7 cellular contexts compared by ENCODE assay signal in the genomic region with DNA sequence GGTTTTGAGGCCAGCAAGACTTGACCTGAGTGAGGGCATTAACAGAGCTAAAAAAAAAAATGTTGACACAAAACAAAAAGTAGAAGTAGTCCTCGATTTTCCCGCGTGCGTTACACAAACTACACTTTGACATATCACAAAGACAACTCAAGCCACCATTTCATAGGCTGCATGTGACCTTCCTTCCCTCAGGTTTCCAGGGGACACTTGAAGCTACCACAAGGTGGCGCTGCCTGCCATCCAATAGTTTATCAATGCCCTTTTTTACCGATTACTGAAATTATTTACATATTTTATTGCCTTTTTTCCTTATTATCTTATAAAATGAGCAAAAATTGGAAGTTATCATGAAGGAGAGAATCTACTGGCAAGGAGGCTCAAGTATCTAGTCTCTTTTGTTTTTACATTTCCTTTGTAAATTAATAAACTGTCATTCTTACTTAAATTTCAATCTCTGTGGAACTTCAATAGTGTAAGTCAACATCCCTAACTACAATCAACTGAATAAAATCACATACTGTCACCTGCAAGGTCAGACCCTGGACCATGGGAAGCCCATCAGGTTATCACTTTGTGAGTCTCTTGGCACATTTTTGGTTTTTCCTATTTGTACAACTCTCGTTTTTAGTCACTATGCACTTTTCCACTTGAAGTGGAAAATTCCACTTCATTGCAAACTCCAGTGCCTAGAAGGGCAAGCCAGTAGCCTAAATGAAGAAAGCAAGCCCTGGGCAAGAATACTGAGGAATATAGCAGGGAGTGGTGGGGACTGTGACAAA.
DNase-seq lines count a peak whose midpoint lies in the region; ATAC-seq, FAIRE-seq and TF ChIP-seq lines count a peak whose summit lies in the region.

No MANE protein-coding gene starts in this region.

- no peak overlapping the region for H3K4me2 ChIP-seq in endothelial cell of umbilical vein (ENCODE audit: insufficient read depth, low read length)

- no peaks in the 10 kb centered on the region for H3K9me3 Mint-ChIP-seq in activated CD8-positive, alpha-beta memory T cell treated with anti-CD3 and anti-CD28 coated beads, Interleukin-2, amount 10 ng/mL, durations not matched to agents 7 days and 5 days (ENCODE audit: low read depth)
- no peaks in the 10 kb centered on the region for H3K9me3 Mint-ChIP-seq in naive thymus-derived CD4-positive, alpha-beta T cell
- no peaks in the 10 kb centered on the region for H3K9me3 Mint-ChIP-seq in stimulated activated naive B cell treated with anti-CD40 and anti-IgM and Interleukin-4, amounts not matched to agents 10 μg/mL and 1 μg/mL and 100 μg/mL, for 72 hours

- no peaks in the 10 kb centered on the region for H3K9me1 ChIP-seq in endothelial cell of umbilical vein (replicated peaks; ENCODE audit: control insufficient read depth, extremely low read depth, insufficient read depth, low read length)

- peak overlapping the region; percentile 42 for H3K27ac Mint-ChIP-seq in activated CD8-positive, alpha-beta memory T cell treated with anti-CD3 and anti-CD28 coated beads, Interleukin-2, amount 10 ng/mL, durations not matched to agents 7 days and 5 days
- peak overlapping the region in 7 of 9 donors; percentile 2 to 47 (median 25) for H3K27ac Mint-ChIP-seq in naive thymus-derived CD4-positive, alpha-beta T cell
- no peak overlapping the region for H3K27ac Mint-ChIP-seq in stimulated activated naive B cell treated with anti-CD40 and anti-IgM and Interleukin-4, amounts not matched to agents 10 μg/mL and 1 μg/mL and 100 μg/mL, for 72 hours

- no peaks in the 10 kb centered on the region for H3K36me3 ChIP-seq in NT2/D1 (ENCODE audit: insufficient read depth, insufficient read length, low read length)
- no peaks in the 10 kb centered on the region for H3K36me3 ChIP-seq in endothelial cell of umbilical vein (ENCODE audit: control insufficient read depth in 2 of 2, extremely low read depth in 1 of 2, insufficient read depth in 2 of 2, low read length in 2 of 2)
- H3K36me3 ChIP-seq in naive thymus-derived CD4-positive, alpha-beta T cell (ENCODE audit: control insufficient read depth in 2 of 3, insufficient read depth in 3 of 3, low read length in 3 of 3): no peaks in the 10 kb centered on the region

- DNase-seq in GM18507 (ENCODE audit: extremely low spot score, insufficient read length, low read depth) (peak; percentile 33), HS-27A (ENCODE audit: low read depth) (peak; percentile 36), NT2/D1 (ENCODE audit: low read depth, low spot score) (peak; percentile 67), endothelial cell of umbilical vein (ENCODE audit: low read depth, low spot score) (peak; percentile 49)
- DNase-seq in activated CD8-positive, alpha-beta memory T cell treated with anti-CD3 and anti-CD28 coated beads, Interleukin-2, amount 10 ng/mL, durations not matched to agents 7 days and 5 days: peak; percentile 84
- peak; percentile 49 to 79 (median 72) for DNase-seq in naive thymus-derived CD4-positive, alpha-beta T cell
- peak; percentile 45 for DNase-seq in stimulated activated naive B cell treated with anti-CD40 and anti-IgM and Interleukin-4, amounts not matched to agents 10 μg/mL and 1 μg/mL and 100 μg/mL, for 72 hours

- H3K4me1 Mint-ChIP-seq in activated CD8-positive, alpha-beta memory T cell treated with anti-CD3 and anti-CD28 coated beads, Interleukin-2, amount 10 ng/mL, durations not matched to agents 7 days and 5 days: peaks cover 26% of the 10 kb centered on the region
- H3K4me1 Mint-ChIP-seq in naive thymus-derived CD4-positive, alpha-beta T cell: peaks cover 3 to 28% (median 24%) of the 10 kb centered on the region in 7 donors
- peaks cover 6 to 19% of the 10 kb centered on the region in 2 donors for H3K4me1 Mint-ChIP-seq in stimulated activated naive B cell treated with anti-CD40 and anti-IgM and Interleukin-4, amounts not matched to agents 10 μg/mL and 1 μg/mL and 100 μg/mL, for 72 hours

- H2AFZ ChIP-seq in endothelial cell of umbilical vein (ENCODE audit: low read depth, low read length): no peak overlapping the region

- no peak overlapping the region for H3K27ac ChIP-seq in endothelial cell of umbilical vein (ENCODE audit: insufficient read depth, low read depth, low read length)
- H3K27ac ChIP-seq in naive thymus-derived CD4-positive, alpha-beta T cell (ENCODE audit: low read depth, low read length): no peak overlapping the region

- peak; percentile 80 to 89 for TF ChIP-seq CTCF in endothelial cell of umbilical vein (IDR thresholded peaks at IDR 0.05; ENCODE audit: extremely low read depth in 1 of 2, insufficient read depth in 1 of 2, low read depth in 1 of 2, low read length in 2 of 2)

- H3K27me3 ChIP-seq in NT2/D1 (ENCODE audit: insufficient read depth, insufficient read length) (no peaks in the 10 kb centered on the region), endothelial cell of umbilical vein (ENCODE audit: control insufficient read depth in 2 of 2, insufficient read depth in 2 of 2, low read length in 2 of 2) (peaks cover 3 to 7% of the 10 kb centered on the region in 2 experiments)
- no peaks in the 10 kb centered on the region for H3K27me3 ChIP-seq in naive thymus-derived CD4-positive, alpha-beta T cell (ENCODE audit: control insufficient read depth in 2 of 2, insufficient read depth in 2 of 2, low read length in 2 of 2)

- no peaks in the 10 kb centered on the region for H3K79me2 ChIP-seq in endothelial cell of umbilical vein (ENCODE audit: control insufficient read depth, insufficient read depth, low read length)

- intact Hi-C loops in endothelial cell of umbilical vein (cut with micrococcal nuclease): loop anchor here (1.0 to 5.0 kb wide), 4 partner anchors 58 to 485 kb away; no protein-coding TSS in a partner anchor
- intact Hi-C loops in naive thymus-derived CD4-positive, alpha-beta T cell (cut with micrococcal nuclease): loop anchor here (1.0 to 10.0 kb wide), 13 partner anchors 100 to 1890 kb away; partner anchors contain the start of genes FRS2 (in 2 of the 2), CAND1 (in 1 of the 2), CCT2 (in 1 of the 2) and CPM (in 1 of the 2)

- no TSS peak for BruUV-seq in endothelial cell of umbilical vein (replicated peaks; lab: Mats Ljungman, UMichigan)

- H3K9ac ChIP-seq in NT2/D1 (ENCODE audit: insufficient read length, low read depth) (no peak overlapping the region), endothelial cell of umbilical vein (replicated peaks; ENCODE audit: extremely low read depth, insufficient read depth, low read length) (no peak overlapping the region)

- peak; percentile 52 for ATAC-seq in activated CD8-positive, alpha-beta memory T cell treated with anti-CD3 and anti-CD28 coated beads, Interleukin-2, amount 10 ng/mL, durations not matched to agents 7 days and 5 days
- peak; percentile 74 for ATAC-seq in naive thymus-derived CD4-positive, alpha-beta T cell
- peak; percentile 68 to 69 for ATAC-seq in stimulated activated naive B cell treated with anti-CD40 and anti-IgM and Interleukin-4, amounts not matched to agents 10 μg/mL and 1 μg/mL and 100 μg/mL, for 72 hours (replicated peaks)

- H4K20me1 ChIP-seq in endothelial cell of umbilical vein (replicated peaks; ENCODE audit: control insufficient read depth, extremely low read depth, insufficient read depth, low read length): no peaks in the 10 kb centered on the region

- H3K4me3 Mint-ChIP-seq in activated CD8-positive, alpha-beta memory T cell treated with anti-CD3 and anti-CD28 coated beads, Interleukin-2, amount 10 ng/mL, durations not matched to agents 7 days and 5 days: no peak overlapping the region
- H3K4me3 Mint-ChIP-seq in naive thymus-derived CD4-positive, alpha-beta T cell: peak overlapping the region in 3 of 10 donors; percentile 1 to 50 (median 7)
- H3K4me3 Mint-ChIP-seq in stimulated activated naive B cell treated with anti-CD40 and anti-IgM and Interleukin-4, amounts not matched to agents 10 μg/mL and 1 μg/mL and 100 μg/mL, for 72 hours: no peak overlapping the region

- FAIRE-seq in GM18507 (lab: Jason Lieb, UNC) (peak; percentile 86), endothelial cell of umbilical vein (lab: Jason Lieb, UNC) (peak; percentile 78)

- no peaks in the 10 kb centered on the region for H3K4me1 ChIP-seq in NT2/D1 (ENCODE audit: insufficient read depth, insufficient read length)
- no peaks in the 10 kb centered on the region for H3K4me1 ChIP-seq in endothelial cell of umbilical vein (ENCODE audit: control insufficient read depth, extremely low read depth, insufficient read depth, low read length)
- H3K4me1 ChIP-seq in naive thymus-derived CD4-positive, alpha-beta T cell (ENCODE audit: control insufficient read depth in 2 of 2, insufficient read depth in 2 of 2, low read length in 2 of 2): peaks cover 0 to 6% of the 10 kb centered on the region in 2 donors

- H3K9me3 ChIP-seq in NT2/D1 (ENCODE audit: insufficient read depth, low read length) (no peaks in the 10 kb centered on the region), endothelial cell of umbilical vein (replicated peaks; ENCODE audit: control insufficient read depth, insufficient read depth, low read length) (no peaks in the 10 kb centered on the region)
- no peaks in the 10 kb centered on the region for H3K9me3 ChIP-seq in naive thymus-derived CD4-positive, alpha-beta T cell (ENCODE audit: control insufficient read depth in 2 of 3, low read length in 3 of 3)

- H3K27me3 Mint-ChIP-seq in activated CD8-positive, alpha-beta memory T cell treated with anti-CD3 and anti-CD28 coated beads, Interleukin-2, amount 10 ng/mL, durations not matched to agents 7 days and 5 days: no peaks in the 10 kb centered on the region
- no peaks in the 10 kb centered on the region for H3K27me3 Mint-ChIP-seq in naive thymus-derived CD4-positive, alpha-beta T cell
- H3K27me3 Mint-ChIP-seq in stimulated activated naive B cell treated with anti-CD40 and anti-IgM and Interleukin-4, amounts not matched to agents 10 μg/mL and 1 μg/mL and 100 μg/mL, for 72 hours: peaks cover 0 to 3% of the 10 kb centered on the region in 2 donors

- no peaks in the 10 kb centered on the region for H3K36me3 Mint-ChIP-seq in activated CD8-positive, alpha-beta memory T cell treated with anti-CD3 and anti-CD28 coated beads, Interleukin-2, amount 10 ng/mL, durations not matched to agents 7 days and 5 days
- H3K36me3 Mint-ChIP-seq in naive thymus-derived CD4-positive, alpha-beta T cell: no peaks in the 10 kb centered on the region
- peaks cover 0 to 3% of the 10 kb centered on the region in 2 donors for H3K36me3 Mint-ChIP-seq in stimulated activated naive B cell treated with anti-CD40 and anti-IgM and Interleukin-4, amounts not matched to agents 10 μg/mL and 1 μg/mL and 100 μg/mL, for 72 hours

- CTCF ChIA-PET in activated CD8-positive, alpha-beta memory T cell treated with anti-CD3 and anti-CD28 coated beads, Interleukin-2, amount 10 ng/mL, durations not matched to agents 7 days and 5 days (lab: Charles Lee): interaction anchor here (0.6 to 5.1 kb wide), 22 partner anchors 8 to 416 kb away, joined by 3 to 49 read pairs (median 5); partner anchors contain the start of gene CPSF6
- CTCF ChIA-PET in endothelial cell of umbilical vein (lab: Charles Lee): interaction anchor here (0.7 to 6.7 kb wide), 26 partner anchors 10 to 485 kb away, joined by 3 to 75 read pairs (median 4); no protein-coding TSS in a partner anchor
- CTCF ChIA-PET in naive thymus-derived CD4-positive, alpha-beta T cell (lab: Charles Lee): interaction anchor here (0.7 to 5.0 kb wide), 7 partner anchors 25 to 484 kb away, joined by 3 to 71 read pairs (median 4); no protein-coding TSS in a partner anchor

- POLR2A ChIA-PET in endothelial cell of umbilical vein (lab: Charles Lee): no interaction called here
- POLR2A ChIA-PET in naive thymus-derived CD4-positive, alpha-beta T cell (lab: Charles Lee): interaction anchor here (0.7 to 3.3 kb wide), 2 partner anchors 88 to 97 kb away, joined by 3 to 15 read pairs; no protein-coding TSS in a partner anchor

- H3K4me3 ChIP-seq in NT2/D1 (ENCODE audit: insufficient read length, low read depth): no peak overlapping the region
- no peak overlapping the region for H3K4me3 ChIP-seq in endothelial cell of umbilical vein (replicated peaks in 1 of 3; ENCODE audit: insufficient read depth in 1 of 3, low read depth in 1 of 3, low read length in 3 of 3)
- H3K4me3 ChIP-seq in naive thymus-derived CD4-positive, alpha-beta T cell (ENCODE audit: low read length): no peak overlapping the region

- TF ChIP-seq POLR2A in endothelial cell of umbilical vein (IDR thresholded peaks at IDR 0.05; ENCODE audit: low read depth, low read length): no peak

- dilution Hi-C loops in endothelial cell of umbilical vein (cut with MboI; ENCODE audit: extremely low pct_ligation_motif_present, low sequenced_read_pairs): no loop called here

Comparison
In these comparisons a context has a peak if more than half of its experiments do, and no peak if none do; other contexts are left out.
1. DNase-seq: peak in every context shown above with its lines; median percentile 84 in activated CD8-positive, alpha-beta memory T cell treated with anti-CD3 and anti-CD28 coated beads, Interleukin-2, amount 10 ng/mL, durations not matched to agents 7 days and 5 days; 72 in naive thymus-derived CD4-positive, alpha-beta T cell; 67 in NT2/D1; 49 in endothelial cell of umbilical vein; 45 in stimulated activated naive B cell treated with anti-CD40 and anti-IgM and Interleukin-4, amounts not matched to agents 10 μg/mL and 1 μg/mL and 100 μg/mL, for 72 hours; 36 in HS-27A; 33 in GM18507.